16 cellular contexts compared by ENCODE assay signal in the genomic region with DNA sequence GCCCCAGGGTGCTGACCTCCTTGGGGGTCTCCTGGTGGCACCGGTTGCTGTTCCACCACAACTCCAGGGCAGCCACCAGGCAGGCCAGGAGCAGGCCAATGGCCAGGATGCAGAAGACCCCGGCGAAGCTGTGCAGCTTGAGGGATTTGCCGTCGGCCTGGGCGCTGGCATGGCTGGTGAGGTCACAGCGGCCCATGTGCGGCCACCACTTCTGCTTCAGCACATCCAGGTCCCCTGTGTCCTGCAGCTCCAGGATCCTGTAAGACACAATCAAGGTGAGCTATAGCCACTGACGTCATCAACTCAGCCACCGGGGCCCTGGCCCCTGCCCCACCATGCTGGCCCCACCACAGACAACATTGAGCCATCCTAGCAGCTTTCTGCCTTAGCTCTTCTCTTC.
A peak's percentile ranks its signal among the peaks of the same experiment; 100 is the strongest.
DNase-seq lines count a peak whose midpoint lies in the region; ATAC-seq and TF ChIP-seq lines count a peak whose summit lies in the region.
"Had no signal": no experiment of that assay in that cellular context is flagged by ENCODE, and none has a peak within 500 bp of the region (broad histone marks: within the 10 kb centered on the region; RNA-seq: fewer than 3 reads in every experiment).

No MANE protein-coding gene starts in this region.

- DNase-seq in cardiac septum (ENCODE audit: low spot score) (peak; percentile 62), left ventricle myocardium inferior (no peak), islet precursor cell (peak; percentile 32), thyroid gland (no peak), COR-L47 (lab: John Stamatoyannopoulos, UW) (no peak)
- DNase-seq: Calu3, NCI-H1436, NCI-H2029 treated with DMSO at 0.1 percent for 48 hours, NCI-H510A, PC-3 had no signal

- TF ChIP-seq POLR2A in thyroid gland (IDR thresholded peaks at IDR 0.05): no peak

- H3K4me1 ChIP-seq in left ventricle myocardium inferior: no peaks in the 10 kb centered on the region
- peaks cover 0 to 9% of the 10 kb centered on the region in 2 donors for H3K4me1 ChIP-seq in thyroid gland
- H3K4me1 ChIP-seq: HAP-1 had no signal

- ATAC-seq in HG03045 (IDR thresholded peaks at IDR 0.05; ENCODE audit: unreplicated experiment): peak; percentile 3
- no peak for ATAC-seq in HG03571 (IDR thresholded peaks at IDR 0.05; ENCODE audit: unreplicated experiment)
- ATAC-seq: PC-3 had no signal

- H3K27ac ChIP-seq in left ventricle myocardium inferior (replicated peaks): no peak overlapping the region
- H3K27ac ChIP-seq in thyroid gland: no peak overlapping the region
- H3K27ac ChIP-seq: C4-2B, RWPE1 had no signal

- intact Hi-C loops in cardiac septum (cut with DNase I): no loop called here
- intact Hi-C loops in left ventricle myocardium inferior (cut with micrococcal nuclease): no loop called here
- intact Hi-C loops in thyroid gland (cut with DNase I): no loop called here

- TF ChIP-seq CTCF in left ventricle myocardium inferior (IDR thresholded peaks at IDR 0.05; ENCODE audit: borderline replicate concordance) (no peak), thyroid gland (IDR thresholded peaks at IDR 0.05) (no peak)

- 100% methylated on average over 2 to 5 of the region's 10 CpGs for WGBS in thyroid gland, 2 donors

- H3K27me3 ChIP-seq in left ventricle myocardium inferior (ENCODE audit: low read depth): peaks cover 13% of the 10 kb centered on the region
- no peaks in the 10 kb centered on the region for H3K27me3 ChIP-seq in thyroid gland

- no peaks in the 10 kb centered on the region for H3K36me3 ChIP-seq in left ventricle myocardium inferior
- no peaks in the 10 kb centered on the region for H3K36me3 ChIP-seq in thyroid gland
- H3K36me3 ChIP-seq: HAP-1 had no signal

- H3K9me3 ChIP-seq in left ventricle myocardium inferior (replicated peaks): no peaks in the 10 kb centered on the region
- no peaks in the 10 kb centered on the region for H3K9me3 ChIP-seq in thyroid gland
- H3K9me3 ChIP-seq: HAP-1 had no signal

- no peak overlapping the region for H3K4me3 ChIP-seq in left ventricle myocardium inferior
- no peak overlapping the region for H3K4me3 ChIP-seq in thyroid gland (replicated peaks in 1 of 3)
- H3K4me3 ChIP-seq: HAP-1, K562 had no signal

Comparison
In these comparisons a context has a peak if more than half of its experiments do, and no peak if none do; other contexts are left out.
1. DNase-seq: peak in cardiac septum (single experiment) and islet precursor cell (single experiment); none in left ventricle myocardium inferior (single experiment), thyroid gland (0 of 2) and COR-L47 (single experiment).